Comparison of ENCODE assay signal across 8 cellular contexts in genomic region chr19:47608908-47609879, GRCh38. TPM values are rescaled to one million over a fixed set of nuclear protein-coding genes. Genes with fewer than 3 reads are reported as not detected.
DNase-seq lines count a peak whose midpoint lies in the region; ATAC-seq and TF ChIP-seq lines count a peak whose summit lies in the region.

Gene BICRA (plus strand): TSS chr19:47609134. CDS start chr19:47673575, 64,441 bp downstream.

- H3K27me3 ChIP-seq in left ventricle myocardium inferior (ENCODE audit: low read depth) (no peaks in the 10 kb centered on the region), upper lobe of right lung (no peaks in the 10 kb centered on the region)

- no peaks in the 10 kb centered on the region for H3K36me3 ChIP-seq in left ventricle myocardium inferior
- no peaks in the 10 kb centered on the region for H3K36me3 ChIP-seq in upper lobe of right lung

- H3K27me3 Mint-ChIP-seq in progenitor cell of endocrine pancreas, result no peaks in the 10 kb centered on the region

- no peaks in the 10 kb centered on the region for H3K9me3 Mint-ChIP-seq in progenitor cell of endocrine pancreas (ENCODE audit: low read depth)

- H3K9me3 ChIP-seq in left ventricle myocardium inferior (replicated peaks) (no peaks in the 10 kb centered on the region), upper lobe of right lung (no peaks in the 10 kb centered on the region)

- H3K4me1 ChIP-seq in left ventricle myocardium inferior (peaks cover 67% of the 10 kb centered on the region), upper lobe of right lung (peaks cover 28% of the 10 kb centered on the region)

- ATAC-seq in HG02571 (IDR thresholded peaks at IDR 0.05; ENCODE audit: unreplicated experiment), result peak; percentile 40
- peak; percentile 71 for ATAC-seq in upper lobe of right lung

- peak within 1 kb of the TSS; percentile 98 for H3K27ac Mint-ChIP-seq in progenitor cell of endocrine pancreas

- H3K4me1 Mint-ChIP-seq in progenitor cell of endocrine pancreas (ENCODE audit: low read depth), result peaks cover 23% of the 10 kb centered on the region

- H3K27ac ChIP-seq in left ventricle myocardium inferior (replicated peaks), result peak within 1 kb of the TSS; percentile 99
- H3K27ac ChIP-seq in upper lobe of right lung, result peak within 1 kb of the TSS; percentile 98

- peak within 1 kb of the TSS; percentile 91 for H3K4me3 Mint-ChIP-seq in progenitor cell of endocrine pancreas (ENCODE audit: low read depth)

- TF ChIP-seq CTCF in GM12865 (IDR thresholded peaks at IDR 0.05; ENCODE audit: insufficient read depth, low read depth, low read length, missing control alignments), result no peak
- no peak for TF ChIP-seq CTCF in left ventricle myocardium inferior (IDR thresholded peaks at IDR 0.05; ENCODE audit: borderline replicate concordance)
- TF ChIP-seq CTCF in progenitor cell of endocrine pancreas (IDR thresholded peaks at IDR 0.05; ENCODE audit: unreplicated experiment), result no peak
- no peak for TF ChIP-seq CTCF in upper lobe of right lung (IDR thresholded peaks at IDR 0.05)

- H3K36me3 Mint-ChIP-seq in progenitor cell of endocrine pancreas (ENCODE audit: insufficient read depth), result peaks cover 1% of the 10 kb centered on the region

- H3K4me3 ChIP-seq in GM12865 (ENCODE audit: low read depth, low read length) (peak within 1 kb of the TSS; percentile 96), left ventricle myocardium inferior (peak within 1 kb of the TSS; percentile 100), upper lobe of right lung (peak within 1 kb of the TSS; percentile 99)

- peak; percentile 90 for DNase-seq in GM12865 (ENCODE audit: low read depth)
- peak; percentile 73 for DNase-seq in NCI-H1092 treated with DMSO at 0.1 percent for 48 hours (lab: John Stamatoyannopoulos, UW)
- DNase-seq in T-helper 2 cell, result peak; percentile 58 to 89 (median 72)
- peak; percentile 50 for DNase-seq in amniotic stem cell (lab: John Stamatoyannopoulos, UW)
- peak; percentile 86 for DNase-seq in left ventricle myocardium inferior
- DNase-seq in progenitor cell of endocrine pancreas (ENCODE audit: low spot score, unreplicated experiment), result peak; percentile 77
- peak; percentile 94 for DNase-seq in upper lobe of right lung

- intact Hi-C loops in left ventricle myocardium inferior (cut with micrococcal nuclease), result no loop called here
- intact Hi-C loops in upper lobe of right lung (cut with DNase I), result no loop called here

RNA-seq across cellular contexts. Expression of gene BICRA, which starts in this region (rescaled TPM):
- 7.8 TPM for total RNA-seq in left ventricle myocardium inferior
- total RNA-seq in progenitor cell of endocrine pancreas, result 31.9 and 37.4 TPM in 2 replicates
- 15.9 TPM for total RNA-seq in upper lobe of right lung

Comparison
In these comparisons a context has a peak if more than half of its experiments do, and no peak if none do; other contexts are left out.
1. Peak in every context shown above with its lines: DNase-seq, ATAC-seq, H3K4me3 ChIP-seq and H3K27ac ChIP-seq.